1 cellular context compared by ENCODE assay signal in genomic region chr3:172098698-172099494, GRCh38.
TF ChIP-seq lines count a peak whose summit lies in the region.

No MANE protein-coding gene starts in this region.

TF ChIP-seq in SK-N-SH, 30 proteins besides CTCF, POLR2A, EP300 and RAD21 (continued from another document):
- TF ChIP-seq RCOR1 (IDR thresholded peaks at IDR 0.05; ENCODE audit: low read length) (no peak), CHD2 (IDR thresholded peaks at IDR 0.05; ENCODE audit: low read length, partially characterized antibody) (no peak), GABPA (IDR thresholded peaks at IDR 0.05; ENCODE audit: low read depth) (no peak)
- TF ChIP-seq, protein P1, sequence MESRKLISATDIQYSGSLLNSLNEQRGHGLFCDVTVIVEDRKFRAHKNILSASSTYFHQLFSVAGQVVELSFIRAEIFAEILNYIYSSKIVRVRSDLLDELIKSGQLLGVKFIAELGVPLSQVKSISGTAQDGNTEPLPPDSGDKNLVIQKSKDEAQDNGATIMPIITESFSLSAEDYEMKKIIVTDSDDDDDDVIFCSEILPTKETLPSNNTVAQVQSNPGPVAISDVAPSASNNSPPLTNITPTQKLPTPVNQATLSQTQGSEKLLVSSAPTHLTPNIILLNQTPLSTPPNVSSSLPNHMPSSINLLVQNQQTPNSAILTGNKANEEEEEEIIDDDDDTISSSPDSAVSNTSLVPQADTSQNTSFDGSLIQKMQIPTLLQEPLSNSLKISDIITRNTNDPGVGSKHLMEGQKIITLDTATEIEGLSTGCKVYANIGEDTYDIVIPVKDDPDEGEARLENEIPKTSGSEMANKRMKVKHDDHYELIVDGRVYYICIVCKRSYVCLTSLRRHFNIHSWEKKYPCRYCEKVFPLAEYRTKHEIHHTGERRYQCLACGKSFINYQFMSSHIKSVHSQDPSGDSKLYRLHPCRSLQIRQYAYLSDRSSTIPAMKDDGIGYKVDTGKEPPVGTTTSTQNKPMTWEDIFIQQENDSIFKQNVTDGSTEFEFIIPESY (IDR thresholded peaks at IDR 0.05; ENCODE audit: borderline replicate concordance, low read depth) = no peak
